ENCODE assay signal across 10 cellular contexts in the genomic region with DNA sequence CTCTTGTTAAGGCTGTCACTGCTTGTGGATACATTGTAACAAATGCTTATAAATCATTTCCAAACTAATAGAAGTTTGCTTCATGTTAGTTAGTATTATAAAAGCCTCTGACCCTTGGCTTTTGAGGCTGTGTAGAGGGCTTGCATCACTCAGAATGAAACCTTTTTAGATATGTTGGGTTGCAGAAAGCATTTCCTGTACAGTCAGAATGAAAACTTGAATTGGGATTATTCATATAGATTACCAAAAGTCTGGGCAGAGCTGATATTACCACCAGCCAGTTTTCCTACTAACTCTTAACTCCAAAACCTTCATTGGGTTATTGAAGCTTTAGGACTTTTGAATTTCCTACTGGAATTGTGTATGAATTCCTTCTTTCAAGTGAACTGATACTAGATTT. TPM values are rescaled to one million over a fixed set of nuclear protein-coding genes. Genes with fewer than 3 reads are reported as not detected.
DNase-seq lines count a peak whose midpoint lies in the region; ATAC-seq and TF ChIP-seq lines count a peak whose summit lies in the region.
"Had no signal": no experiment of that assay in that cellular context is flagged by ENCODE, and none has a peak within 500 bp of the region (broad histone marks: within the 10 kb centered on the region; RNA-seq: fewer than 3 reads in every experiment).

No MANE protein-coding gene starts in this region.

- H3K27me3 Mint-ChIP-seq in T-helper 1 cell treated with Interleukin-12 subunit alpha and Interleukin-12 subunit beta and Interleukin-4 antibody, amounts not matched to agents 30 μg/mL and 1 μg/mL, for 36 hours (ENCODE audit: low read depth) = no peaks in the 10 kb centered on the region
- no peaks in the 10 kb centered on the region for H3K27me3 Mint-ChIP-seq in endothelial cell (ENCODE audit: unreplicated experiment)

- H3K27me3 ChIP-seq in ACC112 (ENCODE audit: insufficient read depth, low read length) = no peaks in the 10 kb centered on the region

- no peak overlapping the region for H3K4me3 ChIP-seq in ACC112 (ENCODE audit: low read depth, low read length)

- H3K27ac Mint-ChIP-seq in T-helper 1 cell treated with Interleukin-12 subunit alpha and Interleukin-12 subunit beta and Interleukin-4 antibody, amounts not matched to agents 30 μg/mL and 1 μg/mL, for 36 hours = peak overlapping the region; percentile 62
- no peak overlapping the region for H3K27ac Mint-ChIP-seq in endothelial cell (ENCODE audit: unreplicated experiment)

- peaks cover 18% of the 10 kb centered on the region for H3K4me1 ChIP-seq in ACC112 (ENCODE audit: control insufficient read depth, insufficient read depth, low read length, unreplicated experiment)

- H3K36me3 ChIP-seq in ACC112 (ENCODE audit: insufficient read depth, low read length) = 0 out of 2 replicates have a peak, but pooled peaks cover 6% of the 10 kb centered on the region

- H3K27ac ChIP-seq in ACC112 (ENCODE audit: low read depth, low read length) = peak overlapping the region; percentile 57

- H3K36me3 Mint-ChIP-seq in T-helper 1 cell treated with Interleukin-12 subunit alpha and Interleukin-12 subunit beta and Interleukin-4 antibody, amounts not matched to agents 30 μg/mL and 1 μg/mL, for 36 hours (ENCODE audit: low read depth) = peaks cover 44% of the 10 kb centered on the region
- H3K36me3 Mint-ChIP-seq in endothelial cell (ENCODE audit: low read depth, unreplicated experiment) = peaks cover 8% of the 10 kb centered on the region

- H2AFZ ChIP-seq in ACC112 (ENCODE audit: low read length, unreplicated experiment) = no peak overlapping the region

- peak; percentile 84 for ATAC-seq in GM18868 (IDR thresholded peaks at IDR 0.05; ENCODE audit: unreplicated experiment)
- peak; percentile 78 for ATAC-seq in HG02852 (IDR thresholded peaks at IDR 0.05; ENCODE audit: unreplicated experiment)

- H3K4me1 Mint-ChIP-seq in T-helper 1 cell treated with Interleukin-12 subunit alpha and Interleukin-12 subunit beta and Interleukin-4 antibody, amounts not matched to agents 30 μg/mL and 1 μg/mL, for 36 hours (ENCODE audit: low read depth) = peaks cover 59% of the 10 kb centered on the region
- H3K4me1 Mint-ChIP-seq in endothelial cell (ENCODE audit: unreplicated experiment) = peaks cover 13% of the 10 kb centered on the region

- no peak for DNase-seq in endothelial cell (ENCODE audit: low spot score)
- no peak for DNase-seq in NCI-H2107 (lab: John Stamatoyannopoulos, UW)
- no peak for DNase-seq in central memory CD4-positive, alpha-beta T cell
- DNase-seq in AML-193 (lab: John Stamatoyannopoulos, UW) = no peak
- DNase-seq: activated effector memory CD4-positive, alpha-beta T cell treated with anti-CD3 and anti-CD28 coated beads, Interleukin-2, amount 50 U/mL, for 16 hours; COR-L47 had no signal

- no peaks in the 10 kb centered on the region for H3K9me3 Mint-ChIP-seq in T-helper 1 cell treated with Interleukin-12 subunit alpha and Interleukin-12 subunit beta and Interleukin-4 antibody, amounts not matched to agents 30 μg/mL and 1 μg/mL, for 36 hours
- no peaks in the 10 kb centered on the region for H3K9me3 Mint-ChIP-seq in endothelial cell (ENCODE audit: unreplicated experiment)

- TF ChIP-seq CTCF in endothelial cell (IDR thresholded peaks at IDR 0.05; ENCODE audit: unreplicated experiment) = no peak

- H3K4me3 Mint-ChIP-seq in T-helper 1 cell treated with Interleukin-12 subunit alpha and Interleukin-12 subunit beta and Interleukin-4 antibody, amounts not matched to agents 30 μg/mL and 1 μg/mL, for 36 hours = peak overlapping the region; percentile 37
- H3K4me3 Mint-ChIP-seq in endothelial cell (ENCODE audit: unreplicated experiment) = no peak overlapping the region

- peaks cover 75% of the 10 kb centered on the region for H3K79me2 ChIP-seq in ACC112 (ENCODE audit: control insufficient read depth, insufficient read depth, low read length, unreplicated experiment)

RNA-seq across cellular contexts. Expression of gene KMT2A, which starts 12.0 kb away (rescaled TPM):
- 104 TPM for total RNA-seq in endothelial cell (ENCODE audit: unreplicated experiment)

RNA-seq across cellular contexts. Expression of gene ATP5MG, which starts 46.9 kb away (rescaled TPM):
- 280 TPM for total RNA-seq in endothelial cell (ENCODE audit: unreplicated experiment)
